14 cellular contexts compared by ENCODE assay signal in genomic region chr7:124918662-124919061, GRCh38. TPM values are rescaled to one million over a fixed set of nuclear protein-coding genes. Genes with fewer than 3 reads are reported as not detected.
DNase-seq lines count a peak whose midpoint lies in the region; ATAC-seq and TF ChIP-seq lines count a peak whose summit lies in the region.
"Had no signal": no experiment of that assay in that cellular context is flagged by ENCODE, and none has a peak within 500 bp of the region (broad histone marks: within the 10 kb centered on the region; RNA-seq: fewer than 3 reads in every experiment).

No MANE protein-coding gene starts in this region.

- DNase-seq in glutamatergic neuron (no peak), lower leg skin (ENCODE audit: low spot score in 2 of 2) (no peak), CD1c-positive myeloid dendritic cell (ENCODE audit: extremely low spot score) (no peak), GM13977 (ENCODE audit: low spot score) (no peak), NCI-H187 (lab: John Stamatoyannopoulos, UW) (no peak)
- DNase-seq: activated CD8-positive, alpha-beta T cell treated with anti-CD3 and anti-CD28 coated beads for 36 hours; activated naive CD4-positive, alpha-beta T cell treated with anti-CD3 and anti-CD28 coated beads, Interleukin-2, amount 10 ng/mL, durations not matched to agents 7 days and 5 days; Kasumi-1; mucosa of descending colon; stimulated activated CD4-positive, alpha-beta T cell treated with anti-CD3 and anti-CD28 coated beads, Interleukin-4, amount 100 ng/mL, for 4 hours had no signal

- H3K27me3 Mint-ChIP-seq in glutamatergic neuron (ENCODE audit: unreplicated experiment), result no peaks in the 10 kb centered on the region
- H3K27me3 Mint-ChIP-seq: activated CD8-positive, alpha-beta T cell treated with anti-CD3 and anti-CD28 coated beads for 36 hours; activated naive CD4-positive, alpha-beta T cell treated with anti-CD3 and anti-CD28 coated beads, Interleukin-2, amount 10 ng/mL, durations not matched to agents 7 days and 5 days; progenitor cell of endocrine pancreas had no signal

- TF ChIP-seq CTCF in glutamatergic neuron (IDR thresholded peaks at IDR 0.05; ENCODE audit: partially characterized antibody, unreplicated experiment) (no peak), lower leg skin (IDR thresholded peaks at IDR 0.05) (no peak), GM13977 (IDR thresholded peaks at IDR 0.05; ENCODE audit: extremely low read depth, insufficient read depth, missing control alignments) (no peak)

- H3K4me3 Mint-ChIP-seq in glutamatergic neuron (ENCODE audit: unreplicated experiment), result peak overlapping the region; percentile 46
- H3K4me3 Mint-ChIP-seq: activated CD8-positive, alpha-beta T cell treated with anti-CD3 and anti-CD28 coated beads for 36 hours; activated naive CD4-positive, alpha-beta T cell treated with anti-CD3 and anti-CD28 coated beads, Interleukin-2, amount 10 ng/mL, durations not matched to agents 7 days and 5 days had no signal

- TF ChIP-seq POLR2A in lower leg skin (IDR thresholded peaks at IDR 0.05), result no peak

- in situ Hi-C loops in GM13977 (cut with MboI; ENCODE audit: low pct_unique_long_range_greater_than_20kb, low sequenced_read_pairs, unreplicated experiment), result no loop called here

- peak overlapping the region; percentile 90 for H3K27ac Mint-ChIP-seq in glutamatergic neuron (ENCODE audit: unreplicated experiment)
- H3K27ac Mint-ChIP-seq: activated CD8-positive, alpha-beta T cell treated with anti-CD3 and anti-CD28 coated beads for 36 hours; activated naive CD4-positive, alpha-beta T cell treated with anti-CD3 and anti-CD28 coated beads, Interleukin-2, amount 10 ng/mL, durations not matched to agents 7 days and 5 days; progenitor cell of endocrine pancreas had no signal

- no peaks in the 10 kb centered on the region for H3K9me3 Mint-ChIP-seq in glutamatergic neuron (ENCODE audit: unreplicated experiment)
- H3K9me3 Mint-ChIP-seq: activated CD8-positive, alpha-beta T cell treated with anti-CD3 and anti-CD28 coated beads for 36 hours; activated naive CD4-positive, alpha-beta T cell treated with anti-CD3 and anti-CD28 coated beads, Interleukin-2, amount 10 ng/mL, durations not matched to agents 7 days and 5 days had no signal

- ATAC-seq in GM19023 (IDR thresholded peaks at IDR 0.05; ENCODE audit: unreplicated experiment) (peak; percentile 84), GM21717 (IDR thresholded peaks at IDR 0.05; ENCODE audit: unreplicated experiment) (peak; percentile 72), HG03108 (IDR thresholded peaks at IDR 0.05; ENCODE audit: unreplicated experiment) (peak; percentile 70)
- ATAC-seq: activated CD8-positive, alpha-beta T cell treated with anti-CD3 and anti-CD28 coated beads for 36 hours; mucosa of descending colon had no signal

- H3K36me3 Mint-ChIP-seq in glutamatergic neuron (ENCODE audit: unreplicated experiment), result no peaks in the 10 kb centered on the region

- H3K4me3 ChIP-seq in lower leg skin (ENCODE audit: low read depth, poor library complexity, severe bottlenecking), result no peak overlapping the region
- H3K4me3 ChIP-seq: mucosa of descending colon had no signal

- peaks cover 42% of the 10 kb centered on the region for H3K4me1 Mint-ChIP-seq in glutamatergic neuron (ENCODE audit: low read depth, unreplicated experiment)

- intact Hi-C loops in lower leg skin (cut with DNase I; ENCODE audit: low total_unique reads), result no loop called here

- WGBS in lower leg skin, 2 donors, result 83 to 86% methylated on average over 3 of the region's 3 CpGs

RNA-seq across cellular contexts. Expression of gene POT1, which starts 11.0 kb away (rescaled TPM):
- total RNA-seq in glutamatergic neuron (ENCODE audit: unreplicated experiment) (42.9 TPM), lower leg skin (10 to 100 TPM; 13.9 to 17.8 (median 14.9) TPM)
